In genomic region chr22:30224161-30224857, GRCh38 we compare ENCODE assay signal across 11 cellular contexts. TPM values are rescaled to one million over a fixed set of nuclear protein-coding genes. Genes with fewer than 3 reads are reported as not detected.
DNase-seq lines count a peak whose midpoint lies in the region; TF ChIP-seq lines count a peak whose summit lies in the region.
"Had no signal": no experiment of that assay in that cellular context is flagged by ENCODE, and none has a peak within 500 bp of the region (broad histone marks: within the 10 kb centered on the region; RNA-seq: fewer than 3 reads in every experiment).

No MANE protein-coding gene starts in this region.

- no peak overlapping the region for H3K4me3 ChIP-seq in CD8-positive, alpha-beta memory T cell (ENCODE audit: low read length)
- H3K4me3 ChIP-seq in kidney epithelial cell (ENCODE audit: low read depth, low read length) (no peak overlapping the region), thyroid gland (replicated peaks in 1 of 3) (no peak overlapping the region)

- no peak overlapping the region for H2BK15ac ChIP-seq in H9 (ENCODE audit: low read depth, low read length)

- no peak overlapping the region for H3K23ac ChIP-seq in H9 (ENCODE audit: insufficient read length, low read depth, low read length)

- H4K20me1 ChIP-seq in H9 (ENCODE audit: control insufficient read depth, insufficient read depth, insufficient read length): no peaks in the 10 kb centered on the region

- no peak overlapping the region for H2AFZ ChIP-seq in H9 (ENCODE audit: low read length)

- POLR2A ChIA-PET in CD8-positive, alpha-beta memory T cell (lab: Charles Lee): no interaction called here

- no peaks in the 10 kb centered on the region for H3K23me2 ChIP-seq in H9 (ENCODE audit: insufficient read length, low read depth, low read length, poor library complexity, severe bottlenecking)

- WGBS in H9 (ENCODE audit: extremely low coverage, insufficient read length, low lambda C conversion rate): no CpG with 5 or more reads among the region's 11 CpGs
- WGBS in thyroid gland, 2 donors: 63 to 71% methylated on average over 11 of the region's 11 CpGs

- DNase-seq in CD8-positive, alpha-beta memory T cell: no peak
- DNase-seq in H9 (no peak), T1000 (lab: John Stamatoyannopoulos, UW) (peak; percentile 47), kidney epithelial cell (ENCODE audit: low read depth) (no peak), thyroid gland (no peak), middle frontal gyrus (ENCODE audit: extremely low spot score, low spot score) (no peak)
- no peak for DNase-seq in stimulated activated CD4-positive, alpha-beta T cell treated with anti-CD3 and anti-CD28 coated beads, Interleukin-4, amount 100 ng/mL, for 4 hours
- no peak for DNase-seq in activated CD4-positive, CD25-positive, alpha-beta regulatory T cell (lab: John Stamatoyannopoulos, UW)
- DNase-seq: activated CD4-positive, alpha-beta T cell treated with anti-CD3 and anti-CD28 coated beads, Interleukin-2, amount 50 U/mL, for 4 hours; central memory CD4-positive, alpha-beta T cell; GDM1 had no signal

- no peak for TF ChIP-seq POLR2A in thyroid gland (IDR thresholded peaks at IDR 0.05)

- H3K36me3 ChIP-seq in CD8-positive, alpha-beta memory T cell (ENCODE audit: insufficient read depth, low read length): no peaks in the 10 kb centered on the region
- H3K36me3 ChIP-seq in kidney epithelial cell (ENCODE audit: control insufficient read depth, insufficient read depth, low read length) (no peaks in the 10 kb centered on the region), thyroid gland (no peaks in the 10 kb centered on the region)

- H4K91ac ChIP-seq in H9 (ENCODE audit: insufficient read length, low read depth, low read length): no peak overlapping the region

- no peak overlapping the region for H3K27ac ChIP-seq in CD8-positive, alpha-beta memory T cell (ENCODE audit: low read depth, low read length)
- H3K27ac ChIP-seq in H9 (ENCODE audit: insufficient read length, low read depth, low read length) (no peak overlapping the region), thyroid gland (no peak overlapping the region)

- CTCF ChIA-PET in CD8-positive, alpha-beta memory T cell (lab: Charles Lee): interaction anchor here (2.1 kb wide), 1 partner anchor 31 kb away, joined by 6 read pairs; no protein-coding TSS in a partner anchor

- peaks cover 52% of the 10 kb centered on the region for H3K4me1 ChIP-seq in CD8-positive, alpha-beta memory T cell (ENCODE audit: insufficient read depth, low read length)
- H3K4me1 ChIP-seq in H9 (ENCODE audit: insufficient read depth, low read length) (peaks cover 2% of the 10 kb centered on the region; the same call in 1 of the 2 replicates), thyroid gland (no peaks in the 10 kb centered on the region)

- 0 out of 3 replicates have a peak, but pooled peaks have one; percentile 19 for TF ChIP-seq CTCF in H9 (conservative IDR thresholded peaks at IDR 0.05)
- TF ChIP-seq CTCF in kidney epithelial cell (IDR thresholded peaks at IDR 0.05; ENCODE audit: insufficient read depth, low read length, poor library complexity, severe bottlenecking): peak; percentile 9
- TF ChIP-seq CTCF in thyroid gland (IDR thresholded peaks at IDR 0.05): no peak

- H3K14ac ChIP-seq in H9 (ENCODE audit: insufficient read depth, low read length): no peak overlapping the region

- H4K5ac ChIP-seq in H9 (ENCODE audit: insufficient read length, low read depth, low read length): no peak overlapping the region

- H3K27me3 ChIP-seq in CD8-positive, alpha-beta memory T cell (ENCODE audit: insufficient read depth, low read length, poor library complexity, severe bottlenecking): no peaks in the 10 kb centered on the region
- H3K27me3 ChIP-seq in H9 (ENCODE audit: insufficient read depth, low read length) (no peaks in the 10 kb centered on the region), kidney epithelial cell (ENCODE audit: control insufficient read depth, insufficient read depth, low read length) (no peaks in the 10 kb centered on the region), thyroid gland (no peaks in the 10 kb centered on the region)

- H4K8ac ChIP-seq in H9 (replicated peaks; ENCODE audit: insufficient read length, low read depth, low read length): no peak overlapping the region

- no peak overlapping the region for H3K9ac ChIP-seq in H9 (ENCODE audit: extremely low read depth, insufficient read length, low read length)

- no peaks in the 10 kb centered on the region for H3K9me3 ChIP-seq in CD8-positive, alpha-beta memory T cell (ENCODE audit: low read length)
- H3K9me3 ChIP-seq in H9 (ENCODE audit: control insufficient read depth, low read depth, low read length) (no peaks in the 10 kb centered on the region), thyroid gland (no peaks in the 10 kb centered on the region)

- H3K79me1 ChIP-seq in H9 (ENCODE audit: insufficient read depth, low read depth, low read length, poor library complexity, severe bottlenecking): no peaks in the 10 kb centered on the region

- H3K4me1 Mint-ChIP-seq in CD8-positive, alpha-beta memory T cell: peaks cover 71 to 75% (median 73%) of the 10 kb centered on the region in 3 donors
- H3K4me1 Mint-ChIP-seq in H9: peaks cover 10 to 14% of the 10 kb centered on the region in 2 experiments

- no peak overlapping the region for H3K18ac ChIP-seq in H9 (ENCODE audit: insufficient read length, low read depth, low read length)

- H2AK5ac ChIP-seq in H9 (ENCODE audit: insufficient read length, low read length): no peak overlapping the region

- no peaks in the 10 kb centered on the region for H3K79me2 ChIP-seq in H9 (ENCODE audit: insufficient read depth, low read length)

- no peak overlapping the region for H2BK120ac ChIP-seq in H9 (ENCODE audit: low read depth, low read length, poor library complexity, severe bottlenecking)

- no peak overlapping the region for H2BK12ac ChIP-seq in H9 (ENCODE audit: insufficient read length, low read depth, low read length)

- no peak overlapping the region for H3K4me2 ChIP-seq in H9 (ENCODE audit: insufficient read depth, insufficient read length, low read length)

- H3K27ac Mint-ChIP-seq in CD8-positive, alpha-beta memory T cell: peak overlapping the region in 5 of 8 donors; percentile 50 to 73 (median 64)
- no peak overlapping the region for H3K27ac Mint-ChIP-seq in H9

- H3K56ac ChIP-seq in H9 (ENCODE audit: insufficient read length, low read depth, low read length): no peak overlapping the region

- no peak overlapping the region for H3K4me3 Mint-ChIP-seq in CD8-positive, alpha-beta memory T cell
- H3K4me3 Mint-ChIP-seq in H9: no peak overlapping the region

- intact Hi-C loops in thyroid gland (cut with DNase I): no loop called here

- no peak overlapping the region for H2BK5ac ChIP-seq in H9 (ENCODE audit: insufficient read length, low read length)

- no peak overlapping the region for H2BK20ac ChIP-seq in H9 (ENCODE audit: low read depth, low read length, poor library complexity, severe bottlenecking)

- no peaks in the 10 kb centered on the region for H3K9me3 Mint-ChIP-seq in CD8-positive, alpha-beta memory T cell
- no peaks in the 10 kb centered on the region for H3K9me3 Mint-ChIP-seq in H9

- H3T11ph ChIP-seq in H9 (ENCODE audit: low read length): no peak overlapping the region

- H3K27me3 Mint-ChIP-seq in CD8-positive, alpha-beta memory T cell: no peaks in the 10 kb centered on the region
- H3K27me3 Mint-ChIP-seq in H9 (ENCODE audit: low read depth): peaks cover 8% of the 10 kb centered on the region

- H3K36me3 Mint-ChIP-seq in CD8-positive, alpha-beta memory T cell: peaks cover 0 to 1% (median 0%) of the 10 kb centered on the region in 3 donors
- no peaks in the 10 kb centered on the region for H3K36me3 Mint-ChIP-seq in H9 (ENCODE audit: insufficient read depth in 1 of 3, low read depth in 3 of 3)

- H3K4ac ChIP-seq in H9 (ENCODE audit: low read depth, low read length): no peak overlapping the region

RNA-seq across cellular contexts. Expression of gene LIF, which starts 22.2 kb away (rescaled TPM):
- 10 to 100 TPM; 87.5 to 88.6 TPM for total RNA-seq in CD8-positive, alpha-beta memory T cell
- not detected for polyA plus RNA-seq in CD8-positive, alpha-beta memory T cell
- 4.3 and 6.1 TPM in 2 replicates for total RNA-seq in H9 (2021)
- 108 and 112 TPM in 2 replicates for total RNA-seq in kidney epithelial cell
- 1 to 10 TPM in 3 of 4 donors, under 1 TPM in 1; 0.89 to 2.6 (median 2.2) TPM for total RNA-seq in thyroid gland

RNA-seq across cellular contexts. Expression of gene OSM, which starts 42.3 kb away (rescaled TPM):
- 10 to 100 TPM; 18.9 to 20.7 TPM for total RNA-seq in CD8-positive, alpha-beta memory T cell
- polyA plus RNA-seq in CD8-positive, alpha-beta memory T cell: 16.4 TPM
- total RNA-seq in H9 (2021) (not detected in 2 replicates), kidney epithelial cell (not detected in 2 replicates), thyroid gland (under 1 TPM in 1 of 4 donors, not detected in 3; 0.40 TPM)

Comparison
In these comparisons a context has a peak if more than half of its experiments do, and no peak if none do; other contexts are left out.
1. H3K27ac Mint-ChIP-seq: peak in CD8-positive, alpha-beta memory T cell (5 of 8); none in H9 (0 of 3).
2. CTCF ChIP-seq: peak in H9 (single experiment) and kidney epithelial cell (single experiment); none in thyroid gland (0 of 6).
3. RNA of gene LIF, which starts 22.2 kb away (total RNA-seq): 108 to 112 TPM in kidney epithelial cell and 87.5 to 88.6 TPM in CD8-positive, alpha-beta memory T cell; 4.3 to 6.1 TPM in H9 and 0.89 to 2.6 TPM in thyroid gland; every median in the first group is over 10 times any median in the second.
4. RNA of gene OSM, which starts 42.3 kb away (total RNA-seq): 18.9 to 20.7 TPM in CD8-positive, alpha-beta memory T cell; 0.40 TPM in thyroid gland, not detected in H9 and not detected in kidney epithelial cell; every median in the first group is over 10 times any median in the second.